Comparison of ENCODE assay signal across 18 cellular contexts in genomic region chr1:212236664-212237220, GRCh38. TPM values are rescaled to one million over a fixed set of nuclear protein-coding genes. Genes with fewer than 3 reads are reported as not detected.
DNase-seq lines count a peak whose midpoint lies in the region; ATAC-seq, FAIRE-seq and TF ChIP-seq lines count a peak whose summit lies in the region.
"Had no signal": no experiment of that assay in that cellular context is flagged by ENCODE, and none has a peak within 500 bp of the region (broad histone marks: within the 10 kb centered on the region; RNA-seq: fewer than 3 reads in every experiment).

No MANE protein-coding gene starts in this region.

- no peak for ATAC-seq in K562
- no peak for ATAC-seq in HG03280 (IDR thresholded peaks at IDR 0.05; ENCODE audit: unreplicated experiment)
- ATAC-seq in GM19467 (IDR thresholded peaks at IDR 0.05; ENCODE audit: unreplicated experiment), result no peak
- ATAC-seq: PC-3 had no signal

- TF ChIP-seq POLR2A in K562 (conservative IDR thresholded peaks at IDR 0.05) (no peak), suprapubic skin (IDR thresholded peaks at IDR 0.05) (no peak)

- 50% methylated on average over 3 of the region's 3 CpGs for WGBS in K562 (ENCODE audit: insufficient coverage, low coverage, missing lambda C conversion rate)
- WGBS in suprapubic skin, result 74% methylated on average over 3 of the region's 3 CpGs

- intact Hi-C loops in left ventricle myocardium inferior (cut with micrococcal nuclease), result no loop called here
- intact Hi-C loops in cardiac septum (cut with DNase I), result loop anchor here (2.0 kb wide), 1 partner anchor 74 kb away; no protein-coding TSS in a partner anchor
- intact Hi-C loops in K562 (cut with micrococcal nuclease), result loop anchor here (5.0 kb wide), 1 partner anchor 84 kb away; no protein-coding TSS in a partner anchor

- H3K9me3 ChIP-seq in left ventricle myocardium inferior (replicated peaks), result no peaks in the 10 kb centered on the region
- no peaks in the 10 kb centered on the region for H3K9me3 ChIP-seq in K562 (replicated peaks; ENCODE audit: control insufficient read depth, insufficient read depth, low read depth, low read length)
- H3K9me3 ChIP-seq in mucosa of rectum (ENCODE audit: control insufficient read depth in 2 of 2, low read length in 2 of 2), result no peaks in the 10 kb centered on the region
- no peaks in the 10 kb centered on the region for H3K9me3 ChIP-seq in suprapubic skin

- no peak overlapping the region for H3K4me2 ChIP-seq in K562 (ENCODE audit: insufficient read depth, low read length)

- H3K4me3 ChIP-seq in left ventricle myocardium inferior (no peak overlapping the region), K562 (no peak overlapping the region), mucosa of rectum (ENCODE audit: low read length in 2 of 2) (no peak overlapping the region), suprapubic skin (no peak overlapping the region)
- H3K4me3 ChIP-seq: BLaER1 treated with 17β-estradiol and CSF1 and Interleukin-3, amounts not matched to agents 10 nM and 100 nM had no signal

- H3K9ac ChIP-seq in K562 (ENCODE audit: insufficient read depth in 1 of 2, low read depth in 2 of 2, low read length in 2 of 2) (no peak overlapping the region), mucosa of rectum (ENCODE audit: low read depth in 1 of 2, low read length in 2 of 2) (no peak overlapping the region)
- H3K9ac ChIP-seq: BLaER1 treated with 17β-estradiol and CSF1 and Interleukin-3, amounts not matched to agents 10 nM and 100 nM had no signal

- peak overlapping the region; percentile 87 for H3K27ac ChIP-seq in left ventricle myocardium inferior (replicated peaks)
- no peak overlapping the region for H3K27ac ChIP-seq in K562 (ENCODE audit: extremely low read depth, low read depth, low read length)
- peak overlapping the region; percentile 59 to 71 for H3K27ac ChIP-seq in mucosa of rectum (ENCODE audit: low read depth in 2 of 2, low read length in 2 of 2)
- peak overlapping the region; percentile 5 for H3K27ac ChIP-seq in suprapubic skin
- H3K27ac ChIP-seq: HL-60 had no signal

- no peaks in the 10 kb centered on the region for H3K9me1 ChIP-seq in K562 (ENCODE audit: control insufficient read depth, insufficient read depth, low read length)

- H3K4me1 ChIP-seq in left ventricle myocardium inferior (peaks cover 71% of the 10 kb centered on the region), K562 (replicated peaks in 1 of 2; ENCODE audit: control insufficient read depth in 2 of 2, insufficient read depth in 2 of 2, low read length in 2 of 2) (peaks cover 24 to 61% of the 10 kb centered on the region in 2 experiments), mucosa of rectum (ENCODE audit: control insufficient read depth in 2 of 2, insufficient read depth in 2 of 2, low read length in 2 of 2) (peaks cover 20 to 28% of the 10 kb centered on the region in 2 donors), suprapubic skin (peaks cover 56% of the 10 kb centered on the region)

- TF ChIP-seq EP300 in K562 (IDR thresholded peaks at IDR 0.05; ENCODE audit: low read length), result no peak
- TF ChIP-seq EP300 in suprapubic skin (IDR thresholded peaks at IDR 0.05), result no peak

- DNase-seq in left ventricle myocardium inferior (no peak), cardiac septum (ENCODE audit: low spot score) (no peak), K562 (ENCODE audit: extremely low read depth in 1 of 4, low spot score in 3 of 4) (no peak), suprapubic skin (ENCODE audit: low spot score in 2 of 2) (no peak), NCI-H1417 (lab: John Stamatoyannopoulos, UW) (no peak)
- DNase-seq: CD8-positive, alpha-beta memory T cell; DMS 273 treated with DMSO at 0.1 percent for 48 hours; NCI-H1930; NCI-H2171; NCI-H446; PC-3 had no signal

- in situ Hi-C loops in K562 (cut with MboI), result no loop called here

- no peak for TF ChIP-seq CTCF in left ventricle myocardium inferior (IDR thresholded peaks at IDR 0.05; ENCODE audit: borderline replicate concordance)
- no peak for TF ChIP-seq CTCF in K562 (IDR thresholded peaks at IDR 0.05 in 2 of 3, conservative IDR thresholded peaks at IDR 0.05 in 1 of 3; ENCODE audit: insufficient read depth in 2 of 3, low read depth in 1 of 3, low read length in 3 of 3)
- TF ChIP-seq CTCF in suprapubic skin (IDR thresholded peaks at IDR 0.05), result no peak

- no peaks in the 10 kb centered on the region for H3K36me3 ChIP-seq in left ventricle myocardium inferior
- no peaks in the 10 kb centered on the region for H3K36me3 ChIP-seq in K562 (ENCODE audit: control insufficient read depth, insufficient read depth, low read length)
- no peaks in the 10 kb centered on the region for H3K36me3 ChIP-seq in mucosa of rectum (ENCODE audit: control insufficient read depth in 2 of 2, insufficient read depth in 2 of 2, low read length in 2 of 2)
- H3K36me3 ChIP-seq in suprapubic skin, result no peaks in the 10 kb centered on the region
- H3K36me3 ChIP-seq: BLaER1 treated with 17β-estradiol and CSF1 and Interleukin-3, amounts not matched to agents 10 nM and 100 nM had no signal

- no peak overlapping the region for H2AFZ ChIP-seq in K562 (ENCODE audit: low read depth, low read length)

- BruUV-seq in K562 (replicated peaks; lab: Mats Ljungman, UMichigan), result no TSS peak

- POLR2A ChIA-PET in K562 (lab: Yijun Ruan, JAX), result interaction anchor here (0.7 to 1.6 kb wide), 3 partner anchors 11 to 611 kb away, joined by 3 to 8 read pairs (median 3); no protein-coding TSS in a partner anchor

- H3K79me2 ChIP-seq in K562 (ENCODE audit: control insufficient read depth, insufficient read depth, low read length), result no peaks in the 10 kb centered on the region

- no peak for TF ChIP-seq RAD21 in K562 (CRISPR knock-in tag; conservative IDR thresholded peaks at IDR 0.05 in 1 of 2, IDR thresholded peaks at IDR 0.05 in 1 of 2)

- no peaks in the 10 kb centered on the region for H3K27me3 ChIP-seq in left ventricle myocardium inferior (ENCODE audit: low read depth)
- no peaks in the 10 kb centered on the region for H3K27me3 ChIP-seq in K562 (ENCODE audit: control insufficient read depth in 2 of 2, insufficient read depth in 2 of 2, low read length in 2 of 2)
- no peaks in the 10 kb centered on the region for H3K27me3 ChIP-seq in mucosa of rectum (ENCODE audit: control insufficient read depth in 2 of 2, insufficient read depth in 2 of 2, low read length in 2 of 2)
- no peaks in the 10 kb centered on the region for H3K27me3 ChIP-seq in suprapubic skin
- H3K27me3 ChIP-seq: BLaER1 treated with 17β-estradiol and CSF1 and Interleukin-3, amounts not matched to agents 10 nM and 100 nM had no signal

- CTCF ChIA-PET in K562 (lab: Yijun Ruan, JAX; ENCODE audit: low intra/inter-chr PET ratio), result no interaction called here

- no peak for FAIRE-seq in K562 (lab: Jason Lieb, UNC)
- FAIRE-seq: H54, HTR-8/SVneo had no signal

- no peaks in the 10 kb centered on the region for H4K20me1 ChIP-seq in K562 (replicated peaks; ENCODE audit: control insufficient read depth, insufficient read depth, low read length)
- H4K20me1 ChIP-seq: BLaER1 treated with 17β-estradiol and CSF1 and Interleukin-3, amounts not matched to agents 10 nM and 100 nM had no signal

TF ChIP-seq in K562, 482 proteins besides CTCF, POLR2A, EP300 and RAD21:
- TF ChIP-seq NCOA2 (IDR thresholded peaks at IDR 0.05; ENCODE audit: partially characterized antibody in 2 of 2), result no peak
- no peak for TF ChIP-seq CTBP1 (IDR thresholded peaks at IDR 0.05; ENCODE audit: borderline replicate concordance)
- 0 out of 4 replicates have a peak, but pooled peaks of 1 of the 2 experiments have one; percentile 11 for TF ChIP-seq HDAC1 (IDR thresholded peaks at IDR 0.05)
- TF ChIP-seq KDM1A (IDR thresholded peaks at IDR 0.05), result peak; percentile 63 to 74
- no peak for TF ChIP-seq ZNF121 (CRISPR knock-in tag; conservative IDR thresholded peaks at IDR 0.05)
- TF ChIP-seq ZC3H11A (IDR thresholded peaks at IDR 0.05; ENCODE audit: low read depth, low read length), result no peak
- no peak for TF ChIP-seq MEF2D (tag; conservative IDR thresholded peaks at IDR 0.05; ENCODE audit: low read depth)

RNA-seq across cellular contexts. Expression of gene PPP2R5A, which starts 48.5 kb away (rescaled TPM):
- total RNA-seq in left ventricle myocardium inferior, result 69.3 TPM
- 68.1 TPM for total RNA-seq in cardiac septum
- 22.5 and 38.1 TPM in 2 replicates for total RNA-seq in K562 (2011; cell fraction: chromatin; rRNA removed; ENCODE audit: low replicate concordance)
- 17.6 and 18.8 TPM in 2 replicates for total RNA-seq in K562 (2011; cell fraction: nucleolus; rRNA removed)
- total RNA-seq in K562 (2011; cell fraction: nucleoplasm; rRNA removed), result 24.0 and 38.3 TPM in 2 replicates
- total RNA-seq in K562 (2014; rRNA removed), result 57.2 and 59.8 TPM in 2 replicates
- 64.3 and 73.5 TPM in 2 replicates for total RNA-seq in K562 (2014; rRNA removed; fragmentation: Illumina TruSeq; extraction: Trizol)
- 66.1 and 69.6 TPM in 2 replicates for total RNA-seq in K562 (2015; rRNA removed; fragmentation: Illumina TruSeq; extraction: Trizol)
- total RNA-seq in K562 (2021), result 70.9 and 71.1 TPM in 2 replicates
- 79.3 and 106 TPM in 2 replicates for polyA plus RNA-seq in K562 (2011; rRNA removed)
- polyA plus RNA-seq in K562 (2011; cell fraction: cytosol; rRNA removed), result 37.4 and 45.8 TPM in 2 replicates
- 26.6 and 37.4 TPM in 2 replicates for polyA plus RNA-seq in K562 (2011; cell fraction: nucleus; rRNA removed)
- polyA plus RNA-seq in K562 (2012), result 45.3 and 51.5 TPM in 2 replicates
- polyA plus RNA-seq in K562 (2014; fragmentation: Illumina TruSeq; extraction: Trizol), result 62.9 and 71.3 TPM in 2 replicates
- polyA plus RNA-seq in K562 (2014; fragmentation: Nextera tagmentation; extraction: Ambion mirVana), result 10 to 100 TPM; 26.9 to 31.2 TPM
- polyA plus RNA-seq in K562 (2014; rRNA removed), result 53.8 and 62.2 TPM in 2 replicates
- 59.4 and 61.4 TPM in 2 replicates for polyA minus RNA-seq in K562 (2011; rRNA and poly(A)+ RNA removed)
- polyA minus RNA-seq in K562 (2011; cell fraction: cytosol; rRNA and poly(A)+ RNA removed), result 33.0 and 37.2 TPM in 2 replicates
- polyA minus RNA-seq in K562 (2011; cell fraction: nucleus; rRNA and poly(A)+ RNA removed), result 25.4 and 30.1 TPM in 2 replicates
- 10 to 100 TPM; 44.6 to 58.2 (median 50.5) TPM for total RNA-seq in suprapubic skin
